In the genomic region with DNA sequence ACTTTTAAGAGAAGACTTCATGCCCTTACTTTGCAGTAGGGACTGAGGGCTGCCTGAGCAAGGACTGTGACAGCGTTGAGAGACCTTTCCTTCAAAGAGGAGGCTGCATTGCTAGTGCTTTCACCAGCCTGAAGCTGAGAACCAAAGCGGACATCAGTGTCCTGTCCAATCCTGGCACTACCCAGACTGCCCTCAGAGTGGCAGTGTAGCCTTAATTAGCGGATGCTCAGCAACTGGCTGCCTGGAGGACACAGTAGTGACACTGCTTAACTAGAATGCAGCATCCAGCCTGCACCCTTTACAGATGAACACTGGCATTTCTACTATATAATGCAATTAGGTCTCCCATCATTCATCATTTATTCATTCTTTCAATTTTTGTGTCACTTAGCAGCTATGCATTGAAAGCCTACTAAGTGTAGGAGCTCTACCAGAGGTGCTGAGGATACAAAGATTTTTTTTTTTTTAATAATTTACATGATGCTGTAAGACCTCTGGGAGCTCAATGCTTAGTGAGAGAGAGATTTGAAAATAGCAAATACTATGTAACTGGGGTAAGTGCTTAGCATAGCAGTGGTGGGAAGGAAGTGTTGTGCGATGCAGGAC, we compare ENCODE assay signal across 8 cellular contexts. TPM values are rescaled to one million over a fixed set of nuclear protein-coding genes. Genes with fewer than 3 reads are reported as not detected.
DNase-seq lines count a peak whose midpoint lies in the region; ATAC-seq and TF ChIP-seq lines count a peak whose summit lies in the region.

No MANE protein-coding gene starts in this region.

- peaks cover 33% of the 10 kb centered on the region for H3K27me3 Mint-ChIP-seq in activated CD4-positive, alpha-beta T cell treated with anti-CD3 and anti-CD28 coated beads, Interleukin-2, amount 10 ng/mL, durations not matched to agents 7 days and 5 days

- no peaks in the 10 kb centered on the region for H3K36me3 Mint-ChIP-seq in activated CD4-positive, alpha-beta T cell treated with anti-CD3 and anti-CD28 coated beads, Interleukin-2, amount 10 ng/mL, durations not matched to agents 7 days and 5 days (ENCODE audit: low read depth)

- H3K4me3 Mint-ChIP-seq in activated CD4-positive, alpha-beta T cell treated with anti-CD3 and anti-CD28 coated beads, Interleukin-2, amount 10 ng/mL, durations not matched to agents 7 days and 5 days, result no peak overlapping the region

- no peak overlapping the region for H3K27ac Mint-ChIP-seq in activated CD4-positive, alpha-beta T cell treated with anti-CD3 and anti-CD28 coated beads, Interleukin-2, amount 10 ng/mL, durations not matched to agents 7 days and 5 days

- H3K4me3 ChIP-seq in lower lobe of right lung, result no peak overlapping the region

- DNase-seq in COLO668 (lab: John Stamatoyannopoulos, UW; ENCODE audit: unreplicated experiment) (peak; percentile 83), NCI-H510A treated with DMSO at 0.1 percent for 48 hours (lab: John Stamatoyannopoulos, UW) (peak; percentile 91), ecto neural progenitor cell (ENCODE audit: low spot score) (peak; percentile 81), lower lobe of right lung (peak; percentile 77)
- DNase-seq in activated CD4-positive, alpha-beta T cell treated with anti-CD3 and anti-CD28 coated beads, Interleukin-2, amount 10 ng/mL, durations not matched to agents 7 days and 5 days, result peak; percentile 77
- DNase-seq in stimulated activated CD8-positive, alpha-beta memory T cell treated with anti-CD3 and anti-CD28 coated beads, Interleukin-12 subunit alpha, Interleukin-12 subunit beta, amount 100 ng/mL, for 24 hours (ENCODE audit: extremely low read depth), result peak; percentile 7

- peak; percentile 92 for TF ChIP-seq CTCF in lower lobe of right lung (IDR thresholded peaks at IDR 0.05)

- H3K4me1 ChIP-seq in lower lobe of right lung, result no peaks in the 10 kb centered on the region

- no peaks in the 10 kb centered on the region for H3K36me3 ChIP-seq in lower lobe of right lung

- H3K27me3 ChIP-seq in lower lobe of right lung (ENCODE audit: low read depth), result no peaks in the 10 kb centered on the region

- H3K27ac ChIP-seq in lower lobe of right lung, result no peak overlapping the region

- POLR2A ChIA-PET in activated CD4-positive, alpha-beta T cell treated with anti-CD3 and anti-CD28 coated beads, Interleukin-2, amount 10 ng/mL, durations not matched to agents 7 days and 5 days (lab: Charles Lee), result no interaction called here

- no peaks in the 10 kb centered on the region for H3K9me3 ChIP-seq in lower lobe of right lung

- CTCF ChIA-PET in activated CD4-positive, alpha-beta T cell treated with anti-CD3 and anti-CD28 coated beads, Interleukin-2, amount 10 ng/mL, durations not matched to agents 7 days and 5 days (lab: Charles Lee), result interaction anchor here (1.0 to 1.3 kb wide), 5 partner anchors 307 to 649 kb away, joined by 3 to 4 read pairs (median 3); no protein-coding TSS in a partner anchor

- intact Hi-C loops in lower lobe of right lung (cut with DNase I), result loop anchor here (5.0 kb wide), 1 partner anchor 418 kb away; no protein-coding TSS in a partner anchor

- ATAC-seq in GM19452 (IDR thresholded peaks at IDR 0.05; ENCODE audit: unreplicated experiment) (peak; percentile 99), HG03469 (IDR thresholded peaks at IDR 0.05; ENCODE audit: unreplicated experiment) (peak; percentile 95), lower lobe of right lung (peak; percentile 96 to 97)

- H3K4me1 Mint-ChIP-seq in activated CD4-positive, alpha-beta T cell treated with anti-CD3 and anti-CD28 coated beads, Interleukin-2, amount 10 ng/mL, durations not matched to agents 7 days and 5 days, result no peaks in the 10 kb centered on the region

- no peaks in the 10 kb centered on the region for H3K9me3 Mint-ChIP-seq in activated CD4-positive, alpha-beta T cell treated with anti-CD3 and anti-CD28 coated beads, Interleukin-2, amount 10 ng/mL, durations not matched to agents 7 days and 5 days

RNA-seq across cellular contexts. Expression of gene SLC36A4, which starts 36.9 kb away (rescaled TPM):
- total RNA-seq in activated CD4-positive, alpha-beta T cell treated with anti-CD3 and anti-CD28 coated beads, Interleukin-2, amount 10 ng/mL, durations not matched to agents 7 days and 5 days, result 10 to 100 TPM; 10.8 to 11.4 TPM
- total RNA-seq in lower lobe of right lung, result 17.8 TPM

Comparison
In these comparisons a context has a peak if more than half of its experiments do, and no peak if none do; other contexts are left out.
1. DNase-seq: peak in every context shown above with its lines; median percentile 91 in NCI-H510A treated with DMSO at 0.1 percent for 48 hours; 83 in COLO668; 81 in ecto neural progenitor cell; 77 in activated CD4-positive, alpha-beta T cell treated with anti-CD3 and anti-CD28 coated beads, Interleukin-2, amount 10 ng/mL, durations not matched to agents 7 days and 5 days; 77 in lower lobe of right lung; 7 in stimulated activated CD8-positive, alpha-beta memory T cell treated with anti-CD3 and anti-CD28 coated beads, Interleukin-12 subunit alpha, Interleukin-12 subunit beta, amount 100 ng/mL, for 24 hours.